In genomic region chr13:49976314-49977258, GRCh38 we compare ENCODE assay signal across 8 cellular contexts. TPM values are rescaled to one million over a fixed set of nuclear protein-coding genes. Genes with fewer than 3 reads are reported as not detected.
DNase-seq lines count a peak whose midpoint lies in the region; ATAC-seq and TF ChIP-seq lines count a peak whose summit lies in the region.

No MANE protein-coding gene starts in this region.

- intact Hi-C loops in activated CD4-positive, alpha-beta T cell treated with anti-CD3 and anti-CD28 coated beads, Interleukin-2, amount 10 ng/mL, durations not matched to agents 24 days and 14 days (cut with micrococcal nuclease), result loop anchor here (1.0 to 2.0 kb wide), 4 partner anchors 556 to 1094 kb away; no protein-coding TSS in a partner anchor
- intact Hi-C loops in right lobe of liver (cut with DNase I), result no loop called here

- H3K27me3 Mint-ChIP-seq in HFFc6 (ENCODE audit: insufficient read depth), result peaks cover 2% of the 10 kb centered on the region
- H3K27me3 Mint-ChIP-seq in activated CD4-positive, alpha-beta T cell treated with anti-CD3 and anti-CD28 coated beads, Interleukin-2, amount 10 ng/mL, durations not matched to agents 24 days and 14 days, result no peaks in the 10 kb centered on the region

- peak; percentile 64 for DNase-seq in EL
- DNase-seq in HFFc6, result peak; percentile 33
- peak; percentile 16 for DNase-seq in NCI-H510A (lab: John Stamatoyannopoulos, UW)
- peak; percentile 91 for DNase-seq in activated CD4-positive, alpha-beta T cell treated with anti-CD3 and anti-CD28 coated beads, Interleukin-2, amount 10 ng/mL, durations not matched to agents 24 days and 14 days
- DNase-seq in coronary artery (ENCODE audit: low spot score), result no peak
- DNase-seq in right lobe of liver, result peak; percentile 66 to 72 (median 70)
- DNase-seq in stimulated activated CD4-positive, alpha-beta T cell treated with anti-CD3 and anti-CD28 coated beads, TNF-alpha, amount 100 ng/mL, for 48 hours (ENCODE audit: low read depth in 3 of 3), result peak; percentile 24 to 60 (median 55)

- H3K9me3 ChIP-seq in right lobe of liver, result no peaks in the 10 kb centered on the region

- no peaks in the 10 kb centered on the region for H3K9me3 Mint-ChIP-seq in HFFc6
- H3K9me3 Mint-ChIP-seq in activated CD4-positive, alpha-beta T cell treated with anti-CD3 and anti-CD28 coated beads, Interleukin-2, amount 10 ng/mL, durations not matched to agents 24 days and 14 days, result no peaks in the 10 kb centered on the region

- peak overlapping the region; percentile 63; the same call in 1 of the 2 replicates for H3K27ac Mint-ChIP-seq in HFFc6
- no peak overlapping the region for H3K27ac Mint-ChIP-seq in activated CD4-positive, alpha-beta T cell treated with anti-CD3 and anti-CD28 coated beads, Interleukin-2, amount 10 ng/mL, durations not matched to agents 24 days and 14 days

- no peak for TF ChIP-seq POLR2A in right lobe of liver (IDR thresholded peaks at IDR 0.05)

- H3K27ac ChIP-seq in coronary artery, result no peak overlapping the region
- H3K27ac ChIP-seq in right lobe of liver, result no peak overlapping the region

- H3K27me3 ChIP-seq in right lobe of liver, result no peaks in the 10 kb centered on the region

- peaks cover 0 to 12% (median 6%) of the 10 kb centered on the region in 4 donors for H3K4me1 ChIP-seq in right lobe of liver

- H3K36me3 ChIP-seq in right lobe of liver, result no peaks in the 10 kb centered on the region

- ATAC-seq in right lobe of liver (peak; percentile 88 to 91 (median 89)), GM21381 (IDR thresholded peaks at IDR 0.05; ENCODE audit: unreplicated experiment) (no peak)

- TF ChIP-seq CTCF in HFFc6 (IDR thresholded peaks at IDR 0.05), result peak; percentile 97
- peak; percentile 78 for TF ChIP-seq CTCF in coronary artery (IDR thresholded peaks at IDR 0.05)
- peak; percentile 85 to 90 (median 89) for TF ChIP-seq CTCF in right lobe of liver (IDR thresholded peaks at IDR 0.05)

- 0 out of 2 replicates have a peak, but pooled peaks cover 2% of the 10 kb centered on the region for H3K36me3 Mint-ChIP-seq in HFFc6 (ENCODE audit: low read depth)
- H3K36me3 Mint-ChIP-seq in activated CD4-positive, alpha-beta T cell treated with anti-CD3 and anti-CD28 coated beads, Interleukin-2, amount 10 ng/mL, durations not matched to agents 24 days and 14 days (ENCODE audit: low read depth), result peaks cover 6% of the 10 kb centered on the region

- H3K4me3 Mint-ChIP-seq in HFFc6, result no peak overlapping the region; the same call in 1 of the 2 replicates
- no peak overlapping the region for H3K4me3 Mint-ChIP-seq in activated CD4-positive, alpha-beta T cell treated with anti-CD3 and anti-CD28 coated beads, Interleukin-2, amount 10 ng/mL, durations not matched to agents 24 days and 14 days

- H3K4me3 ChIP-seq in coronary artery (no peak overlapping the region), right lobe of liver (no peak overlapping the region)

- H3K4me1 Mint-ChIP-seq in HFFc6 (ENCODE audit: low read depth), result peaks cover 13% of the 10 kb centered on the region
- H3K4me1 Mint-ChIP-seq in activated CD4-positive, alpha-beta T cell treated with anti-CD3 and anti-CD28 coated beads, Interleukin-2, amount 10 ng/mL, durations not matched to agents 24 days and 14 days, result peaks cover 6% of the 10 kb centered on the region

- 40% methylated on average over 8 of the region's 8 CpGs for WGBS in right lobe of liver (ENCODE audit: insufficient coverage, low coverage, low lambda C conversion rate, missing lambda C conversion rate)

RNA-seq across cellular contexts. Expression of gene TRIM13, which starts 20.3 kb away (rescaled TPM):
- total RNA-seq in HFFc6 (2021; fragmentation: NEBNext Ultra II Directional; extraction: Animal tissue kit (Norgen Biotek cat#: 25700)), result 10 to 100 TPM; 15.2 to 20.3 (median 18.7) TPM
- total RNA-seq in activated CD4-positive, alpha-beta T cell treated with anti-CD3 and anti-CD28 coated beads, Interleukin-2, amount 10 ng/mL, durations not matched to agents 24 days and 14 days, result 18.0 and 18.9 TPM in 2 replicates
- 10 to 100 TPM in 1 of 6 experiments, 1 to 10 TPM in 5; 5.6 to 10.8 (median 7.3) TPM for total RNA-seq in right lobe of liver

RNA-seq across cellular contexts. Expression of gene KCNRG, which starts 38.7 kb away (rescaled TPM):
- total RNA-seq in HFFc6 (2021; fragmentation: NEBNext Ultra II Directional; extraction: Animal tissue kit (Norgen Biotek cat#: 25700)), result 1 to 10 TPM in 1 of 6 experiments, under 1 TPM in 4, not detected in 1; 0.17 to 1.3 (median 0.30) TPM
- total RNA-seq in activated CD4-positive, alpha-beta T cell treated with anti-CD3 and anti-CD28 coated beads, Interleukin-2, amount 10 ng/mL, durations not matched to agents 24 days and 14 days, result 0.43 TPM in 1 of 2 replicates, not detected in the other
- total RNA-seq in right lobe of liver, result under 1 TPM in 4 of 6 experiments, not detected in 2; 0.18 to 0.50 (median 0.36) TPM

RNA-seq across cellular contexts. Expression of gene SPRYD7, which starts 40.4 kb away (rescaled TPM):
- total RNA-seq in HFFc6 (2021; fragmentation: NEBNext Ultra II Directional; extraction: Animal tissue kit (Norgen Biotek cat#: 25700)), result 10 to 100 TPM; 15.1 to 19.3 (median 17.9) TPM
- total RNA-seq in activated CD4-positive, alpha-beta T cell treated with anti-CD3 and anti-CD28 coated beads, Interleukin-2, amount 10 ng/mL, durations not matched to agents 24 days and 14 days, result 6.9 and 8.1 TPM in 2 replicates
- total RNA-seq in right lobe of liver, result 1 to 10 TPM; 4.1 to 7.9 (median 5.4) TPM
